In genomic region chrX:13693341-13693871, GRCh38 we compare ENCODE assay signal across 9 cellular contexts. TPM values are rescaled to one million over a fixed set of nuclear protein-coding genes. Genes with fewer than 3 reads are reported as not detected.
DNase-seq lines count a peak whose midpoint lies in the region; FAIRE-seq and TF ChIP-seq lines count a peak whose summit lies in the region.
"Had no signal": no experiment of that assay in that cellular context is flagged by ENCODE, and none has a peak within 500 bp of the region (broad histone marks: within the 10 kb centered on the region; RNA-seq: fewer than 3 reads in every experiment).

No MANE protein-coding gene starts in this region.

- CTCF ChIA-PET in H1 (lab: Charles Lee; ENCODE audit: partially characterized antibody), result interaction anchor here (0.5 kb wide), 1 partner anchor 461 kb away, joined by 3 read pairs; no protein-coding TSS in a partner anchor

- no peak overlapping the region for H4K8ac ChIP-seq in H1 (ENCODE audit: extremely low read depth, insufficient read depth, low read length)

- H3K9ac ChIP-seq in H1 (replicated peaks in 1 of 4; ENCODE audit: extremely low read depth in 1 of 4, low read depth in 3 of 4, low read length in 3 of 4), result no peak overlapping the region

- H3K4ac ChIP-seq in H1 (replicated peaks; ENCODE audit: insufficient read length, low read depth, low read length), result no peak overlapping the region

- no peak overlapping the region for H3K18ac ChIP-seq in H1 (ENCODE audit: extremely low read depth, low read length)

- no peak for TF ChIP-seq EP300 in H1 (IDR thresholded peaks at IDR 0.05; ENCODE audit: borderline replicate concordance in 1 of 2, low read depth in 2 of 2, low read length in 2 of 2)

- no peak for FAIRE-seq in H1 (lab: Jason Lieb, UNC)

- no peak for TF ChIP-seq RAD21 in H1 (IDR thresholded peaks at IDR 0.05 in 1 of 2, conservative IDR thresholded peaks at IDR 0.05 in 1 of 2; ENCODE audit: low read depth in 2 of 2, low read length in 2 of 2)

- no peak overlapping the region for H2BK5ac ChIP-seq in H1 (ENCODE audit: low read depth, low read length)

- POLR2A ChIA-PET in H1 (lab: Charles Lee; ENCODE audit: partially characterized antibody), result interaction anchor here (0.5 to 1.5 kb wide), 4 partner anchors 41 to 1464 kb away, joined by 3 to 4 read pairs (median 3); partner anchors contain the start of genes GEMIN8, OFD1 and TRAPPC2

- DNase-seq in NOMO-1 treated with DMSO at 0.1 percent for 48 hours (lab: John Stamatoyannopoulos, UW; ENCODE audit: unreplicated experiment), result peak; percentile 49
- DNase-seq in H1 (ENCODE audit: low read depth in 1 of 2, low spot score in 2 of 2), result no peak
- DNase-seq in progenitor cell of endocrine pancreas (ENCODE audit: low spot score, unreplicated experiment), result no peak
- DNase-seq in DMS53 (lab: John Stamatoyannopoulos, UW), result no peak
- DNase-seq in NK-92 treated with Interleukin-12 subunit alpha and Interleukin-12 subunit beta, amount 100 ng/mL, for 24 hours (lab: John Stamatoyannopoulos, UW), result no peak
- no peak for DNase-seq in GF-D8 (lab: John Stamatoyannopoulos, UW)
- DNase-seq in NCI-H128 (lab: John Stamatoyannopoulos, UW; ENCODE audit: unreplicated experiment), result no peak
- DNase-seq: activated naive CD4-positive, alpha-beta T cell treated with anti-CD3 and anti-CD28 coated beads, Interleukin-2, amount 10 ng/mL, durations not matched to agents 7 days and 5 days had no signal

- H3K79me2 ChIP-seq in H1 (ENCODE audit: control insufficient read depth in 1 of 2, insufficient read depth in 2 of 2, low read length in 2 of 2), result peaks cover 4 to 88% of the 10 kb centered on the region in 2 experiments

- H3K14ac ChIP-seq in H1 (ENCODE audit: insufficient read length), result no peak overlapping the region

- no peaks in the 10 kb centered on the region for H3K27me3 Mint-ChIP-seq in progenitor cell of endocrine pancreas
- H3K27me3 Mint-ChIP-seq: activated naive CD4-positive, alpha-beta T cell treated with anti-CD3 and anti-CD28 coated beads, Interleukin-2, amount 10 ng/mL, durations not matched to agents 7 days and 5 days had no signal

- peaks cover 0 to under 1% (median 0%) of the 10 kb centered on the region in 4 experiments; a peak in 1 of 7 replicates for H3K27me3 ChIP-seq in H1 (replicated peaks in 1 of 4; ENCODE audit: control insufficient read depth in 3 of 4, extremely low read depth in 1 of 4, insufficient read depth in 3 of 4, low read length in 3 of 4)

- H3K27ac Mint-ChIP-seq in progenitor cell of endocrine pancreas, result peak overlapping the region; percentile 56

- no peak overlapping the region for H2AK5ac ChIP-seq in H1 (ENCODE audit: low read depth, low read length)

- peaks cover 28% of the 10 kb centered on the region for H3K4me1 Mint-ChIP-seq in progenitor cell of endocrine pancreas (ENCODE audit: low read depth)

- no peak overlapping the region for H3K56ac ChIP-seq in H1 (replicated peaks; ENCODE audit: insufficient read length, low read depth, low read length)

- H2BK12ac ChIP-seq in H1 (ENCODE audit: low read depth, low read length), result no peak overlapping the region

- H4K20me1 ChIP-seq in H1 (replicated peaks in 1 of 2; ENCODE audit: control insufficient read depth in 1 of 2, insufficient read depth in 2 of 2, low read length in 2 of 2), result peaks cover 0 to 14% of the 10 kb centered on the region in 2 experiments

- H3K4me3 Mint-ChIP-seq in progenitor cell of endocrine pancreas (ENCODE audit: low read depth), result no peak overlapping the region
- H3K4me3 Mint-ChIP-seq: activated naive CD4-positive, alpha-beta T cell treated with anti-CD3 and anti-CD28 coated beads, Interleukin-2, amount 10 ng/mL, durations not matched to agents 7 days and 5 days had no signal

- peak overlapping the region; percentile 31 to 33; a peak in 2 of 4 replicates for H3K4me2 ChIP-seq in H1 (ENCODE audit: insufficient read depth in 1 of 2, low read depth in 2 of 2, low read length in 2 of 2)

- TF ChIP-seq POLR2A in H1 (IDR thresholded peaks at IDR 0.05; ENCODE audit: control extremely low read depth in 1 of 2, low read depth in 2 of 2, low read length in 2 of 2), result no peak

- H3K4me3 ChIP-seq in GM08714 (ENCODE audit: low read length), result peak overlapping the region; percentile 98; the same call in 1 of the 2 replicates
- no peak overlapping the region for H3K4me3 ChIP-seq in H1 (ENCODE audit: extremely low read depth in 1 of 4, insufficient read depth in 2 of 4, low read depth in 3 of 4, low read length in 4 of 4)

- H3K4me1 ChIP-seq in H1 (replicated peaks in 1 of 4; ENCODE audit: control insufficient read depth in 3 of 4, insufficient read depth in 4 of 4, low read length in 3 of 4), result peaks cover 0 to 7% (median 3%) of the 10 kb centered on the region in 4 experiments; a peak in 4 of 7 replicates

- no peak for TF ChIP-seq CTCF in H1 (IDR thresholded peaks at IDR 0.05; ENCODE audit: control extremely low read depth in 1 of 3, insufficient read depth in 1 of 3, low read depth in 1 of 3, low read length in 3 of 3)
- no peak for TF ChIP-seq CTCF in progenitor cell of endocrine pancreas (IDR thresholded peaks at IDR 0.05; ENCODE audit: unreplicated experiment)

- H3K27ac ChIP-seq in H1 (ENCODE audit: low read depth, low read length), result no peak overlapping the region

- no peaks in the 10 kb centered on the region; the same call in 1 of the 2 replicates for H3K79me1 ChIP-seq in H1 (ENCODE audit: low read depth, low read length)

- no peak overlapping the region for H2BK20ac ChIP-seq in H1 (ENCODE audit: low read length)

- no peaks in the 10 kb centered on the region; a peak in 1 of 8 replicates for H3K36me3 ChIP-seq in H1 (ENCODE audit: control insufficient read depth in 2 of 4, insufficient read depth in 4 of 4, low read length in 3 of 4)

- H3K36me3 Mint-ChIP-seq in progenitor cell of endocrine pancreas (ENCODE audit: insufficient read depth), result peaks cover 6% of the 10 kb centered on the region

- H4K91ac ChIP-seq in H1 (replicated peaks; ENCODE audit: insufficient read length, low read length), result no peak overlapping the region

- no peak overlapping the region for H3K23ac ChIP-seq in H1 (ENCODE audit: insufficient read length)

- 37% methylated on average over 6 of the region's 6 CpGs; no CpG with 5 or more reads in 1 of the 2 experiments for WGBS in H1 (ENCODE audit: extremely low coverage in 1 of 2, insufficient coverage in 1 of 2, insufficient read length in 1 of 2, insufficient replicate concordance in 2 of 2, low coverage in 1 of 2, low lambda C conversion rate in 2 of 2, missing lambda C conversion rate in 1 of 2), 2 experiments

- H4K5ac ChIP-seq in H1 (ENCODE audit: insufficient read length, low read depth, low read length), result no peak overlapping the region

- no peaks in the 10 kb centered on the region for H3K9me3 ChIP-seq in H1 (ENCODE audit: insufficient read depth in 2 of 2, low read depth in 1 of 2, low read length in 1 of 2)

- H3K23me2 ChIP-seq in H1 (ENCODE audit: low read depth, low read length), result peaks cover 4% of the 10 kb centered on the region; the same call in 1 of the 2 replicates

- no peak overlapping the region for H2BK15ac ChIP-seq in H1 (ENCODE audit: low read length)

- H3K9me3 Mint-ChIP-seq in progenitor cell of endocrine pancreas (ENCODE audit: low read depth), result peaks cover 22% of the 10 kb centered on the region
- H3K9me3 Mint-ChIP-seq: activated naive CD4-positive, alpha-beta T cell treated with anti-CD3 and anti-CD28 coated beads, Interleukin-2, amount 10 ng/mL, durations not matched to agents 7 days and 5 days had no signal

- H2AFZ ChIP-seq in H1 (ENCODE audit: low read length), result no peak overlapping the region

- H2BK120ac ChIP-seq in H1 (replicated peaks; ENCODE audit: low read depth, low read length), result no peak overlapping the region

RNA-seq across cellular contexts. Expression of gene RAB9A, which starts 4.5 kb away (rescaled TPM):
- 29.4 and 34.0 TPM in 2 replicates for total RNA-seq in H1 (2021; fragmentation: NEBNext Ultra II Directional; extraction: Animal tissue kit (Norgen Biotek cat#: 25700))
- 12.4 and 21.8 TPM in 2 replicates for polyA plus RNA-seq in H1 (2011; rRNA removed)
- 17.1 TPM for polyA plus RNA-seq in H1 (2011; cell fraction: cytosol; rRNA removed)
- 5.7 TPM for polyA plus RNA-seq in H1 (2011; cell fraction: nucleus; rRNA removed)
- polyA plus RNA-seq in H1 (2012, experiment 1 of 2), result 19.8 to 21.8 TPM (median 20.8 TPM) in 4 replicates
- polyA plus RNA-seq in H1 (2012, experiment 2 of 2), result 5.5 TPM
- 21.1 TPM for polyA plus RNA-seq in H1 (2013, experiment 1 of 2)
- polyA plus RNA-seq in H1 (2013, experiment 2 of 2), result 18.6 TPM
- polyA minus RNA-seq in H1 (2011; rRNA and poly(A)+ RNA removed), result 8.2 and 12.2 TPM in 2 replicates
- polyA minus RNA-seq in H1 (2011; cell fraction: cytosol; rRNA and poly(A)+ RNA removed), result 9.7 TPM
- 6.4 TPM for polyA minus RNA-seq in H1 (2011; cell fraction: nucleus; rRNA and poly(A)+ RNA removed)
- total RNA-seq in progenitor cell of endocrine pancreas, result 17.6 and 20.5 TPM in 2 replicates

RNA-seq across cellular contexts. Expression of gene TCEANC, which starts 40.5 kb away (rescaled TPM):
- total RNA-seq in H1 (2021; fragmentation: NEBNext Ultra II Directional; extraction: Animal tissue kit (Norgen Biotek cat#: 25700)), result 2.0 and 3.2 TPM in 2 replicates
- 0.47 and 0.88 TPM in 2 replicates for polyA plus RNA-seq in H1 (2011; rRNA removed)
- 1.5 TPM for polyA plus RNA-seq in H1 (2011; cell fraction: cytosol; rRNA removed)
- polyA plus RNA-seq in H1 (2011; cell fraction: nucleus; rRNA removed), result 0.78 TPM
- polyA plus RNA-seq in H1 (2012, experiment 1 of 2), result 0.94 to 2.2 TPM (median 1.5 TPM) in 4 replicates
- polyA plus RNA-seq in H1 (2012, experiment 2 of 2), result 0.25 TPM
- 1.2 TPM for polyA plus RNA-seq in H1 (2013, experiment 1 of 2)
- 1.1 TPM for polyA plus RNA-seq in H1 (2013, experiment 2 of 2)
- 2.2 and 4.1 TPM in 2 replicates for polyA minus RNA-seq in H1 (2011; rRNA and poly(A)+ RNA removed)
- polyA minus RNA-seq in H1 (2011; cell fraction: cytosol; rRNA and poly(A)+ RNA removed), result 1.5 TPM
- 2.9 TPM for polyA minus RNA-seq in H1 (2011; cell fraction: nucleus; rRNA and poly(A)+ RNA removed)
- 3.0 and 4.1 TPM in 2 replicates for total RNA-seq in progenitor cell of endocrine pancreas

RNA-seq across cellular contexts. Expression of gene TRAPPC2, which starts 41.0 kb away (rescaled TPM):
- 10.8 and 11.6 TPM in 2 replicates for total RNA-seq in H1 (2021; fragmentation: NEBNext Ultra II Directional; extraction: Animal tissue kit (Norgen Biotek cat#: 25700))
- 5.8 and 6.7 TPM in 2 replicates for polyA plus RNA-seq in H1 (2011; rRNA removed)
- 6.5 TPM for polyA plus RNA-seq in H1 (2011; cell fraction: cytosol; rRNA removed)
- 4.3 TPM for polyA plus RNA-seq in H1 (2011; cell fraction: nucleus; rRNA removed)
- polyA plus RNA-seq in H1 (2012, experiment 1 of 2), result 7.2 to 18.2 TPM (median 9.8 TPM) in 4 replicates
- 3.8 TPM for polyA plus RNA-seq in H1 (2012, experiment 2 of 2)
- polyA plus RNA-seq in H1 (2013, experiment 1 of 2), result 6.3 TPM
- 5.7 TPM for polyA plus RNA-seq in H1 (2013, experiment 2 of 2)
- polyA minus RNA-seq in H1 (2011; rRNA and poly(A)+ RNA removed), result 11.9 and 15.4 TPM in 2 replicates
- polyA minus RNA-seq in H1 (2011; cell fraction: cytosol; rRNA and poly(A)+ RNA removed), result 8.9 TPM
- polyA minus RNA-seq in H1 (2011; cell fraction: nucleus; rRNA and poly(A)+ RNA removed), result 11.1 TPM
- 22.6 and 23.4 TPM in 2 replicates for total RNA-seq in progenitor cell of endocrine pancreas

RNA-seq across cellular contexts. Expression of gene OFD1, which starts 41.1 kb away (rescaled TPM):
- 21.4 and 23.4 TPM in 2 replicates for total RNA-seq in H1 (2021; fragmentation: NEBNext Ultra II Directional; extraction: Animal tissue kit (Norgen Biotek cat#: 25700))
- 8.0 and 9.0 TPM in 2 replicates for polyA plus RNA-seq in H1 (2011; rRNA removed)
- polyA plus RNA-seq in H1 (2011; cell fraction: cytosol; rRNA removed), result 13.0 TPM
- 29.0 TPM for polyA plus RNA-seq in H1 (2011; cell fraction: nucleus; rRNA removed)
- 13.9 to 22.7 TPM (median 15.7 TPM) in 4 replicates for polyA plus RNA-seq in H1 (2012, experiment 1 of 2)
- polyA plus RNA-seq in H1 (2012, experiment 2 of 2), result 1.1 TPM
- 28.4 TPM for polyA plus RNA-seq in H1 (2013, experiment 1 of 2)
- 23.2 TPM for polyA plus RNA-seq in H1 (2013, experiment 2 of 2)
- 8.5 and 10.2 TPM in 2 replicates for polyA minus RNA-seq in H1 (2011; rRNA and poly(A)+ RNA removed)
- polyA minus RNA-seq in H1 (2011; cell fraction: cytosol; rRNA and poly(A)+ RNA removed), result 13.2 TPM
- polyA minus RNA-seq in H1 (2011; cell fraction: nucleus; rRNA and poly(A)+ RNA removed), result 23.1 TPM
- 58.5 and 65.4 TPM in 2 replicates for total RNA-seq in progenitor cell of endocrine pancreas
